22 cellular contexts compared by ENCODE assay signal in the genomic region with DNA sequence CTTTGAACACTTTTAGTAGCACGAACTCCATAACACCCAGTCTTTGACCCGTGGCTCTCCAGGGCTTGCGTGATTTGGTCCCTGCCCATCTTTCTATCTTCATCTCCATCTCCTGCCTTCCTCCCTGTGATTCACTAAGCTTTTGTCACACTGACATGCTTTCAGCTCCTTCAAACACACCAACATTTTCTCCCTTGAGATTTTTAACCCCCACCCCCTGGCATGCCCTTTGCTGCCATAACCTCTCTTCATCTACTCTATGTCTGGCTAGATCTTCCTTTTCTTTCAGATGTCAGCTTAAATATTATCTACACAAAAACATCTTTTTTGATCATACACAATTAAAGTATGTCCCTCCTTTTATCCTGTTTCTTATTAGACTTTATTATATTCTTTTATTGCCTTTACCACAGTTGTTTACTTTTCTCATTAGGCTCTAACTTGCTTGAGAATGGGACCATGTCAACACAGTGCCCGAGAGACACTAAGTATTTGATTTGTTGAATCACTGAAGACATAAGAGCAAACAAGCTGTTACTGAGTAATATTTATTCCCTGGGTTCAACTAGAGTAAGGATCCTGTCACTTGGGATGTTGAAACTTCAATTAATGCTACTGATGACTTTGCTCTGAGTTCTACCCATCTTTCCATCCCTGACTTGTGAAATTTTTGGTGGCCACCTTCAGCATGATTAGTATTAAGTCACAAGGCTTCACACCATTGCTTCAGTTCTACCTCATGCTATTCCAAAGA.
"Had no signal": no experiment of that assay in that cellular context is flagged by ENCODE, and none has a peak within 500 bp of the region (broad histone marks: within the 10 kb centered on the region; RNA-seq: fewer than 3 reads in every experiment).

No MANE protein-coding gene starts in this region.

- H3K27me3 Mint-ChIP-seq: stimulated activated memory B cell treated with anti-CD40 and anti-IgM and Interleukin-4, amounts not matched to agents 10 μg/mL and 1 μg/mL and 100 μg/mL, for 72 hours had no signal

- H3K36me3 ChIP-seq: esophagus muscularis mucosa, gastroesophageal sphincter, spleen, tibial nerve had no signal

- H3K27ac ChIP-seq: coronary artery, esophagus muscularis mucosa, gastroesophageal sphincter, spleen, testis, tibial nerve had no signal

- H3K4me1 Mint-ChIP-seq: immature natural killer cell; natural killer cell; neural crest cell; stimulated activated memory B cell treated with anti-CD40 and anti-IgM and Interleukin-4, amounts not matched to agents 10 μg/mL and 1 μg/mL and 100 μg/mL, for 72 hours had no signal

- DNase-seq: effector CD8-positive, alpha-beta T cell; foreskin fibroblast; glutamatergic neuron; immature natural killer cell; kidney; left cardiac atrium; mucosa of descending colon; natural killer cell; posterior cingulate gyrus; spleen; stimulated activated CD4-positive, alpha-beta T cell treated with anti-CD3 and anti-CD28 coated beads, Interleukin-15, amount 100 ng/mL, for 24 hours; stimulated activated CD4-positive, alpha-beta T cell treated with anti-CD3 and anti-CD28 coated beads, Interleukin-1b, Interleukin-23, amount 100 ng/mL, for 48 hours; stimulated activated CD4-positive, alpha-beta T cell treated with anti-CD3 and anti-CD28 coated beads, Interleukin-4, amount 100 ng/mL, for 24 hours; testis had no signal

- H3K27me3 ChIP-seq: esophagus muscularis mucosa, gastroesophageal sphincter, spleen, testis, tibial nerve had no signal

- H3K4me3 ChIP-seq: coronary artery, esophagus muscularis mucosa, gastroesophageal sphincter, mucosa of descending colon, spleen, testis, tibial nerve had no signal

- H3K4me1 ChIP-seq: spleen, testis had no signal

- ATAC-seq: gastroesophageal sphincter, left cardiac atrium, mucosa of descending colon, natural killer cell, sciatic nerve had no signal

- H3K4me3 Mint-ChIP-seq: immature natural killer cell; natural killer cell; neural crest cell; stimulated activated memory B cell treated with anti-CD40 and anti-IgM and Interleukin-4, amounts not matched to agents 10 μg/mL and 1 μg/mL and 100 μg/mL, for 72 hours; stimulated activated naive CD8-positive, alpha-beta T cell treated with anti-CD3 and anti-CD28 coated beads, Interleukin-15, Interleukin-2, amounts not matched to agents 100 ng/mL and 50 ng/mL, for 24 hours had no signal

- H3K9me3 Mint-ChIP-seq: neural crest cell; stimulated activated memory B cell treated with anti-CD40 and anti-IgM and Interleukin-4, amounts not matched to agents 10 μg/mL and 1 μg/mL and 100 μg/mL, for 72 hours; stimulated activated naive CD8-positive, alpha-beta T cell treated with anti-CD3 and anti-CD28 coated beads, Interleukin-15, Interleukin-2, amounts not matched to agents 100 ng/mL and 50 ng/mL, for 24 hours had no signal

- H3K27ac Mint-ChIP-seq: immature natural killer cell; natural killer cell; stimulated activated memory B cell treated with anti-CD40 and anti-IgM and Interleukin-4, amounts not matched to agents 10 μg/mL and 1 μg/mL and 100 μg/mL, for 72 hours; stimulated activated naive CD8-positive, alpha-beta T cell treated with anti-CD3 and anti-CD28 coated beads, Interleukin-15, Interleukin-2, amounts not matched to agents 100 ng/mL and 50 ng/mL, for 24 hours had no signal
